ENCODE assay signal across 8 cellular contexts in the genomic region with DNA sequence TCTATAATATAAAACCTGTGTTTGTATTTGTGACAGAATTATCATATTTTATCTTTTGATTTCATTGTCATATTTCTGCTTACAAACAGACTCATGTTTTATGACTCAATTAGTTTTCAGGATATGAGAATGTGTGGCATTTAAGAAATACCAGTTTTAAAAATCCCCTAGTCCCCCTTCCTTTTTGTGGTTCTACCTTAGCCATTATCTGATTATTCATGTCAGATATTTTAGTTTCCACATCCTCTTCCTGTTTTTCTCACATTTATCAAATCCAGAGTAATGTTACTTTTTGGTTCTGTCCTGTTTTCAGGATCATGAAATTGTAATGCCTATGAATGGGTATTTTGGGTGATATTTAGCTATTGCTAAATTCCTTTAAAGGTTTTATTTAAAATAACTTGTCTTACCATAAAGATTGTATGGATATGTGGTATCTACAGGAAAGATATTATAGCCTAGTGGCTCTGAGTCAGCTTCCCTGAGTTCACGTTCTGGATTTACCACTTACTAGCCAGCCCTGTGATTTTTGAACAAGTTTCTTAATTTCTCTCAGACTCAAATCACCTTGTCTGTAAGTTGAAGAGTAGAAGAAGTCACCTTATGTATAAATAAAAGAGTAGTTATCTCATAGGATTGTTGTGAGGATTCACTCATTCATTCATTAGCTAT.
DNase-seq lines count a peak whose midpoint lies in the region; ATAC-seq, FAIRE-seq and TF ChIP-seq lines count a peak whose summit lies in the region.
"Not testable (repeated sequence)": the region's sequence is repeated elsewhere in the genome, so short reads cannot be mapped to it uniquely, and the experiment has no call there.

No MANE protein-coding gene starts in this region.

- H4K20me1 ChIP-seq in BLaER1: not testable (repeated sequence)

- not testable (repeated sequence) for H3K9me3 ChIP-seq in BLaER1

- ATAC-seq in GM18517 (IDR thresholded peaks at IDR 0.05; ENCODE audit: unreplicated experiment) (peak; percentile 63), HG02642 (IDR thresholded peaks at IDR 0.05; ENCODE audit: poor library complexity, unreplicated experiment) (peak; percentile 65), natural killer cell (peak in 2 of 3 donors; percentile 34 to 44)
- ATAC-seq in activated CD8-positive, alpha-beta memory T cell treated with anti-CD3 and anti-CD28 coated beads, Interleukin-2, amount 10 ng/mL, durations not matched to agents 7 days and 5 days: peak; percentile 79

- not testable (repeated sequence) for H3K4me3 ChIP-seq in BLaER1

- CTCF ChIA-PET in activated CD8-positive, alpha-beta memory T cell treated with anti-CD3 and anti-CD28 coated beads, Interleukin-2, amount 10 ng/mL, durations not matched to agents 7 days and 5 days (lab: Charles Lee): not testable (repeated sequence)

- H3K27ac ChIP-seq in BLaER1: not testable (repeated sequence)

- H3K4me3 Mint-ChIP-seq in activated CD8-positive, alpha-beta memory T cell treated with anti-CD3 and anti-CD28 coated beads, Interleukin-2, amount 10 ng/mL, durations not matched to agents 7 days and 5 days; natural killer cell: not testable (repeated sequence)

- not testable (repeated sequence) for TF ChIP-seq CTCF in natural killer cell (IDR thresholded peaks at IDR 0.05)

- not testable (repeated sequence) for H3K27me3 ChIP-seq in BLaER1

- not testable (repeated sequence) for H3K27me3 Mint-ChIP-seq in activated CD8-positive, alpha-beta memory T cell treated with anti-CD3 and anti-CD28 coated beads, Interleukin-2, amount 10 ng/mL, durations not matched to agents 7 days and 5 days; natural killer cell (ENCODE audit: low read depth in 2 of 2)

- not testable (repeated sequence) for H3K4me1 Mint-ChIP-seq in activated CD8-positive, alpha-beta memory T cell treated with anti-CD3 and anti-CD28 coated beads, Interleukin-2, amount 10 ng/mL, durations not matched to agents 7 days and 5 days; natural killer cell

- intact Hi-C loops in natural killer cell (cut with micrococcal nuclease): not testable (repeated sequence)

- peaks cover 29% of the 10 kb centered on the region for H3K36me3 ChIP-seq in BLaER1

- H3K9ac ChIP-seq in BLaER1: not testable (repeated sequence)

- not testable (repeated sequence) for H3K4me1 ChIP-seq in BLaER1

- DNase-seq in HT1080 (ENCODE audit: low read depth) (peak; percentile 57), RCC 7860 (ENCODE audit: low spot score) (peak; percentile 21)
- not testable (repeated sequence) for DNase-seq in activated CD8-positive, alpha-beta memory T cell treated with anti-CD3 and anti-CD28 coated beads, Interleukin-2, amount 10 ng/mL, durations not matched to agents 7 days and 5 days; natural killer cell
- peak; percentile 24 for DNase-seq in central memory CD4-positive, alpha-beta T cell

- peaks cover 32% of the 10 kb centered on the region for H3K36me3 Mint-ChIP-seq in activated CD8-positive, alpha-beta memory T cell treated with anti-CD3 and anti-CD28 coated beads, Interleukin-2, amount 10 ng/mL, durations not matched to agents 7 days and 5 days
- peaks cover 12% of the 10 kb centered on the region for H3K36me3 Mint-ChIP-seq in natural killer cell

- peak; percentile 83 for FAIRE-seq in RCC 7860 (lab: Jason Lieb, UNC)

- H3K9me3 Mint-ChIP-seq in activated CD8-positive, alpha-beta memory T cell treated with anti-CD3 and anti-CD28 coated beads, Interleukin-2, amount 10 ng/mL, durations not matched to agents 7 days and 5 days (ENCODE audit: low read depth); natural killer cell: not testable (repeated sequence)

- peak overlapping the region; percentile 87 for H3K27ac Mint-ChIP-seq in activated CD8-positive, alpha-beta memory T cell treated with anti-CD3 and anti-CD28 coated beads, Interleukin-2, amount 10 ng/mL, durations not matched to agents 7 days and 5 days
- peak overlapping the region in 1 of 2 donors; percentile 63 for H3K27ac Mint-ChIP-seq in natural killer cell

- H3K4me2 ChIP-seq in BLaER1: 0 out of 2 replicates have a peak overlapping the region, but pooled peaks have one; percentile 22
